1 cellular context compared by ENCODE assay signal in the genomic region with DNA sequence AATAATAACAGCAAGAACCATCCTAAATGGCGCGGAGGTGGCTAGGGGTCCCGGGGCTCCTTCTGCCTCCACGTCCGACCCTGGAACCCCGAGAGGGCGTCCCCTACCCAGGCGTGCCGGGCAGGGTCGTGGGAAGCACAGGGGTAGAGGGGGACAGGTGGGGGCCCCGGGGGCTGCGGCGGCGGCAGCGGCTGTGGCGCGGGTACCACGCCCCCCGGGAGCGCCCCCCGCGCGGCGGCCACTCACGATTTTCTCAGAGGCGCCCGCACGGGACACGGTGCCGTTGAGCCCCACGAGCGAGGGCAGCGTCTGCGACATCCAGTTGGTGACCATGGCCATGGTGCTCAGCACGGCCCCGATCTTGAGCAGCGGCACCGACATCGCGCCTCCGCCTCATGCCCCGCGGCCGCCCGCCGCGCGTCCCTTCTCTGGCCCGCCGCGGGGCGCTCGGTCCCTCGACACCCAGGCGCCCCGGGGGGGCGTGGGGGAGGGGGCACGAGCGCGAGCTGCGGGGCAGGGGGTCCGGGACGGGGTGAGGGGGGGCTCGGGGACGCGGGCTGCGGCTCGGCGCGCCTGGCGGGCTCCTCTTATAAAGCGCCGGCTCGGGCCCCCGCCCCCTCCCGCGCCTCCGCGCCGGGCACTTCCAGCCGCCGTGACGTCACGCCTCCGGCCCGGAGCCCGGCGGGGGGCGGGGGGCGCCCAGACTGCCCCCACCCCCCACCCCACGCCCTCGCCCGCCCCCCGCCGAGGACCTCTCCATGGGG.
TF ChIP-seq lines count a peak whose summit lies in the region.

No MANE protein-coding gene starts in this region.

TF ChIP-seq in endothelial cell of umbilical vein, 7 proteins besides CTCF, POLR2A, EP300 and RAD21:
- TF ChIP-seq MAX (IDR thresholded peaks at IDR 0.05; ENCODE audit: insufficient read depth, insufficient read length): no peak
- peak; percentile 80 for TF ChIP-seq EZH2 (IDR thresholded peaks at IDR 0.05; ENCODE audit: borderline replicate concordance, low read depth, low read length, severe bottlenecking)
- no peak for TF ChIP-seq FOS (IDR thresholded peaks at IDR 0.05; ENCODE audit: borderline replicate concordance, insufficient read depth, low read length)
- TF ChIP-seq GATA2 (IDR thresholded peaks at IDR 0.05; ENCODE audit: insufficient read depth, insufficient read length, low read depth, low read length): no peak
- no peak for TF ChIP-seq POLR2AphosphoS5 (IDR thresholded peaks at IDR 0.05; ENCODE audit: insufficient read depth, low read depth, low read length)
